Comparison of ENCODE assay signal across 16 cellular contexts in the genomic region with DNA sequence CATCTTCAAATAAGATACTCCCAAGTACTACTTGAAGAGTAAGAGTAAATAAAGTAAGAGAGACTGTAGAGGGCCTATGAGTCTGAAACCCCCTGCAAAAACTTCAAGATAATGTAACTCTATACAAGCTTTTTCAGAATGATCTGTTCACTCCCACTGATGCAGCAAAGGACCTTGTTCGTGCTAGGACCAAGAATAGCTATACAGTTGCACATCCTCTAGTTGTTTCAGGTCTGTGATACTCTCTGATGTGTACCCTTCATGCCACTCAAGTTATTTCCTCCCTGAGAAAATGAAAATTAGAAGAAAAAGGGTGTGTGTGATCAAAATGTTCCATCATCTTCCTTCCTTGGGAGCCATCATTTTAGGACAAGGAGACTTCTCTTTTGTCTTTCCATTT.
DNase-seq lines count a peak whose midpoint lies in the region; ATAC-seq lines count a peak whose summit lies in the region.
"Had no signal": no experiment of that assay in that cellular context is flagged by ENCODE, and none has a peak within 500 bp of the region (broad histone marks: within the 10 kb centered on the region; RNA-seq: fewer than 3 reads in every experiment).

No MANE protein-coding gene starts in this region.

- H3K4me3 Mint-ChIP-seq in CD8-positive, alpha-beta memory T cell = no peak overlapping the region
- H3K4me3 Mint-ChIP-seq: CD8-positive, alpha-beta T cell; immature natural killer cell had no signal

- H3K4me1 Mint-ChIP-seq in CD8-positive, alpha-beta memory T cell = no peaks in the 10 kb centered on the region
- H3K4me1 Mint-ChIP-seq: immature natural killer cell had no signal

- H3K9me3 ChIP-seq in CD8-positive, alpha-beta memory T cell (ENCODE audit: low read length) = no peaks in the 10 kb centered on the region
- H3K9me3 ChIP-seq: ovary had no signal

- no peaks in the 10 kb centered on the region for H3K4me1 ChIP-seq in CD8-positive, alpha-beta memory T cell (ENCODE audit: insufficient read depth, low read length)

- CTCF ChIA-PET in CD8-positive, alpha-beta memory T cell (lab: Charles Lee) = no interaction called here

- H3K36me3 ChIP-seq in CD8-positive, alpha-beta memory T cell (ENCODE audit: insufficient read depth, low read length) = no peaks in the 10 kb centered on the region
- H3K36me3 ChIP-seq: ovary had no signal

- H3K36me3 Mint-ChIP-seq in CD8-positive, alpha-beta memory T cell = no peaks in the 10 kb centered on the region
- H3K36me3 Mint-ChIP-seq: CD8-positive, alpha-beta T cell; immature natural killer cell had no signal

- H3K9me3 Mint-ChIP-seq in CD8-positive, alpha-beta memory T cell = peaks cover 2 to 23% (median 5%) of the 10 kb centered on the region in 5 donors
- H3K9me3 Mint-ChIP-seq: CD8-positive, alpha-beta T cell had no signal

- ATAC-seq in HG02571 (IDR thresholded peaks at IDR 0.05; ENCODE audit: unreplicated experiment) = peak; percentile 78
- ATAC-seq in HG03175 (IDR thresholded peaks at IDR 0.05; ENCODE audit: unreplicated experiment) = peak; percentile 75
- ATAC-seq: CD8-positive, alpha-beta T cell had no signal

- H3K27ac Mint-ChIP-seq in CD8-positive, alpha-beta memory T cell = no peak overlapping the region
- H3K27ac Mint-ChIP-seq: CD8-positive, alpha-beta T cell; immature natural killer cell had no signal

- DNase-seq in DMS53 (lab: John Stamatoyannopoulos, UW) (peak; percentile 21), DMS53 treated with DMSO at 0.1 percent for 48 hours (lab: John Stamatoyannopoulos, UW; ENCODE audit: unreplicated experiment) (no peak), T-helper 2 cell (no peak), Ammon's horn (ENCODE audit: low spot score) (no peak)
- DNase-seq in activated effector memory CD4-positive, alpha-beta T cell treated with Interleukin-2 at 50 U/mL for 16 hours = no peak
- no peak for DNase-seq in CD8-positive, alpha-beta memory T cell
- DNase-seq: activated naive CD4-positive, alpha-beta T cell treated with anti-CD3 and anti-CD28 coated beads, Interleukin-2, amount 50 U/mL, for 16 hours; CD8-positive, alpha-beta T cell; GF-D8; immature natural killer cell; NCI-H2029 treated with DMSO at 0.1 percent for 48 hours; ovary; small intestine had no signal

- H3K27me3 Mint-ChIP-seq in CD8-positive, alpha-beta memory T cell = peaks cover 0 to 1% of the 10 kb centered on the region in 2 donors

- no peak overlapping the region for H3K27ac ChIP-seq in CD8-positive, alpha-beta memory T cell (ENCODE audit: low read depth, low read length)
- H3K27ac ChIP-seq: 22Rv1, ovary had no signal

- POLR2A ChIA-PET in CD8-positive, alpha-beta memory T cell (lab: Charles Lee) = no interaction called here

- H3K27me3 ChIP-seq in CD8-positive, alpha-beta memory T cell (ENCODE audit: insufficient read depth, low read length, poor library complexity, severe bottlenecking) = no peaks in the 10 kb centered on the region
- H3K27me3 ChIP-seq: ovary had no signal

- H3K4me3 ChIP-seq in CD8-positive, alpha-beta memory T cell (ENCODE audit: low read length) = no peak overlapping the region
- H3K4me3 ChIP-seq: ovary had no signal
